Comparison of ENCODE assay signal across 18 cellular contexts in genomic region chr9:116232425-116233159, GRCh38.
A peak's percentile ranks its signal among the peaks of the same experiment; 100 is the strongest.
DNase-seq lines count a peak whose midpoint lies in the region; ATAC-seq and TF ChIP-seq lines count a peak whose summit lies in the region.
"Had no signal": no experiment of that assay in that cellular context is flagged by ENCODE, and none has a peak within 500 bp of the region (broad histone marks: within the 10 kb centered on the region; RNA-seq: fewer than 3 reads in every experiment).

No MANE protein-coding gene starts in this region.

- no peak overlapping the region for H3K9ac ChIP-seq in mammary epithelial cell (ENCODE audit: insufficient read depth, low read length)

- H3K4me3 ChIP-seq in mammary epithelial cell (replicated peaks in 1 of 3; ENCODE audit: insufficient read depth in 1 of 3, low read depth in 2 of 3, low read length in 3 of 3) (no peak overlapping the region), mesodermal cell (ENCODE audit: extremely low read depth, insufficient read depth, low read length, poor library complexity, severe bottlenecking) (no peak overlapping the region), upper lobe of left lung (no peak overlapping the region)
- no peak overlapping the region for H3K4me3 ChIP-seq in CD8-positive, alpha-beta T cell (ENCODE audit: low read depth, low read length)
- H3K4me3 ChIP-seq: ascending aorta, GM23338, right lobe of liver had no signal

- CTCF ChIA-PET in mammary epithelial cell (lab: Charles Lee; ENCODE audit: low non-redundant PET) = no interaction called here
- CTCF ChIA-PET in CD8-positive, alpha-beta T cell (lab: Charles Lee) = no interaction called here

- H3K9me3 ChIP-seq in mammary epithelial cell (replicated peaks; ENCODE audit: insufficient read depth, low read length) (no peaks in the 10 kb centered on the region), mesodermal cell (ENCODE audit: control insufficient read depth, low read length) (no peaks in the 10 kb centered on the region), upper lobe of left lung (no peaks in the 10 kb centered on the region)
- H3K9me3 ChIP-seq in CD8-positive, alpha-beta T cell (ENCODE audit: low read length) = no peaks in the 10 kb centered on the region
- H3K9me3 ChIP-seq: ascending aorta, right lobe of liver had no signal

- no peaks in the 10 kb centered on the region for H3K9me3 Mint-ChIP-seq in CD8-positive, alpha-beta T cell
- H3K9me3 Mint-ChIP-seq: activated CD4-positive, alpha-beta T cell treated with anti-CD3 and anti-CD28 coated beads, Interleukin-2, amount 10 ng/mL, durations not matched to agents 7 days and 5 days; GM23338 had no signal

- no peak overlapping the region for H2AFZ ChIP-seq in mammary epithelial cell (ENCODE audit: low read depth, low read length)
- H2AFZ ChIP-seq: GM23338 had no signal

- H3K36me3 ChIP-seq in mammary epithelial cell (ENCODE audit: insufficient read depth, low read length) (no peaks in the 10 kb centered on the region), mesodermal cell (ENCODE audit: control insufficient read depth, insufficient read depth, low read length) (peaks cover 77% of the 10 kb centered on the region), upper lobe of left lung (no peaks in the 10 kb centered on the region)
- H3K36me3 ChIP-seq in CD8-positive, alpha-beta T cell (ENCODE audit: insufficient read depth, low read length) = no peaks in the 10 kb centered on the region
- H3K36me3 ChIP-seq: right lobe of liver had no signal

- ATAC-seq in CD8-positive, alpha-beta T cell = no peak
- no peak for ATAC-seq in upper lobe of left lung (ENCODE audit: low FRiP score in 2 of 2)
- ATAC-seq: GM23338; left colon; naive thymus-derived CD8-positive, alpha-beta T cell; right lobe of liver had no signal

- H4K20me1 ChIP-seq in mammary epithelial cell (ENCODE audit: insufficient read depth, low read length) = no peaks in the 10 kb centered on the region

- TF ChIP-seq POLR2A in upper lobe of left lung (IDR thresholded peaks at IDR 0.05) = no peak

- intact Hi-C loops in mammary epithelial cell (cut with micrococcal nuclease) = no loop called here
- intact Hi-C loops in CD8-positive, alpha-beta T cell (cut with DNase I, micrococcal nuclease) = no loop called here

- in situ Hi-C loops in mammary epithelial cell (cut with MboI; ENCODE audit: low sequenced_read_pairs in 2 of 2) = no loop called here

- TF ChIP-seq CTCF in mammary epithelial cell (conservative IDR thresholded peaks at IDR 0.05 in 1 of 2, IDR thresholded peaks at IDR 0.05 in 1 of 2; ENCODE audit: extremely low read depth in 1 of 2, insufficient read depth in 1 of 2, low read depth in 1 of 2, low read length in 2 of 2) (no peak), upper lobe of left lung (IDR thresholded peaks at IDR 0.05) (no peak)
- TF ChIP-seq CTCF in CD8-positive, alpha-beta T cell (IDR thresholded peaks at IDR 0.05) = no peak

- TF ChIP-seq EP300 in upper lobe of left lung (IDR thresholded peaks at IDR 0.05) = no peak

- H3K27me3 ChIP-seq in mammary epithelial cell (ENCODE audit: insufficient read depth, low read length) (no peaks in the 10 kb centered on the region), upper lobe of left lung (no peaks in the 10 kb centered on the region)
- H3K27me3 ChIP-seq in CD8-positive, alpha-beta T cell (ENCODE audit: insufficient read depth, low read length) = no peaks in the 10 kb centered on the region
- H3K27me3 ChIP-seq: ascending aorta, right lobe of liver had no signal

- dilution Hi-C loops in mammary epithelial cell (cut with HindIII; ENCODE audit: low sequenced_read_pairs) = no loop called here

- no TSS peak for BruUV-seq in mammary epithelial cell (replicated peaks; lab: Mats Ljungman, UMichigan)

- no peak overlapping the region for H3K4me3 Mint-ChIP-seq in CD8-positive, alpha-beta T cell
- H3K4me3 Mint-ChIP-seq: activated CD4-positive, alpha-beta T cell treated with anti-CD3 and anti-CD28 coated beads, Interleukin-2, amount 10 ng/mL, durations not matched to agents 7 days and 5 days; activated T-helper 1 cell treated with anti-CD3 and anti-CD28 coated beads, Interleukin-12 subunit alpha, Interleukin-12 subunit beta, Interleukin-2, Interleukin-4 antibody, amounts not matched to agents 30 ng/mL and 10 ng/mL and 1 ng/mL, durations not matched to agents 14 hours and 24 hours and 36 hours; CD4-positive, alpha-beta T cell; GM23338; naive thymus-derived CD8-positive, alpha-beta T cell had no signal

- no peak overlapping the region for H3K4me2 ChIP-seq in mammary epithelial cell (ENCODE audit: insufficient read depth, low read depth, low read length)
- H3K4me2 ChIP-seq: GM23338 had no signal

- no peaks in the 10 kb centered on the region for H3K4me1 Mint-ChIP-seq in CD8-positive, alpha-beta T cell (ENCODE audit: low read depth)
- H3K4me1 Mint-ChIP-seq: activated CD4-positive, alpha-beta T cell treated with anti-CD3 and anti-CD28 coated beads, Interleukin-2, amount 10 ng/mL, durations not matched to agents 7 days and 5 days; GM23338; naive thymus-derived CD8-positive, alpha-beta T cell had no signal

- no peaks in the 10 kb centered on the region for H3K36me3 Mint-ChIP-seq in CD8-positive, alpha-beta T cell

- DNase-seq in ELR (ENCODE audit: low read depth) = peak; percentile 72
- DNase-seq in NCI-H460 (ENCODE audit: extremely low read depth, low read depth) = peak; percentile 96
- DNase-seq in mammary epithelial cell = peak; percentile 73
- no peak for DNase-seq in NK-92 (lab: John Stamatoyannopoulos, UW; ENCODE audit: unreplicated experiment)
- DNase-seq in CD8-positive, alpha-beta T cell = no peak
- no peak for DNase-seq in upper lobe of left lung
- DNase-seq: activated CD4-positive, alpha-beta T cell treated with anti-CD3 and anti-CD28 coated beads, Interleukin-2, amount 10 ng/mL, durations not matched to agents 7 days and 5 days; CD4-positive, alpha-beta T cell; effector CD8-positive, alpha-beta T cell; left colon; naive thymus-derived CD8-positive, alpha-beta T cell; right lobe of liver; stimulated activated naive CD4-positive, alpha-beta T cell treated with Interleukin-2 at 50 U/mL for 16 hours; T-helper 2 cell had no signal

- no peak overlapping the region for H3K27ac Mint-ChIP-seq in CD8-positive, alpha-beta T cell
- H3K27ac Mint-ChIP-seq: activated CD4-positive, alpha-beta T cell treated with anti-CD3 and anti-CD28 coated beads, Interleukin-2, amount 10 ng/mL, durations not matched to agents 7 days and 5 days; activated T-helper 1 cell treated with anti-CD3 and anti-CD28 coated beads, Interleukin-12 subunit alpha, Interleukin-12 subunit beta, Interleukin-2, Interleukin-4 antibody, amounts not matched to agents 30 ng/mL and 10 ng/mL and 1 ng/mL, durations not matched to agents 14 hours and 24 hours and 36 hours; CD4-positive, alpha-beta T cell; GM23338; naive thymus-derived CD8-positive, alpha-beta T cell had no signal

- WGBS in mammary epithelial cell (ENCODE audit: low coverage, missing lambda C conversion rate) = 4% methylated on average over 5 of the region's 5 CpGs
- 95 to 100% methylated on average over 4 to 5 of the region's 5 CpGs for WGBS in mesodermal cell (ENCODE audit: insufficient coverage in 2 of 2), 2 experiments
- WGBS in upper lobe of left lung, 2 donors = 70 to 76% methylated on average over 5 of the region's 5 CpGs

- no peaks in the 10 kb centered on the region for H3K79me2 ChIP-seq in mammary epithelial cell (ENCODE audit: insufficient read depth, low read length)

- POLR2A ChIA-PET in CD8-positive, alpha-beta T cell (lab: Charles Lee) = no interaction called here

- no peaks in the 10 kb centered on the region for H3K27me3 Mint-ChIP-seq in CD8-positive, alpha-beta T cell (ENCODE audit: low read depth)
- H3K27me3 Mint-ChIP-seq: activated CD4-positive, alpha-beta T cell treated with anti-CD3 and anti-CD28 coated beads, Interleukin-2, amount 10 ng/mL, durations not matched to agents 7 days and 5 days; CD4-positive, alpha-beta T cell had no signal

- no peak overlapping the region for H3K27ac ChIP-seq in mammary epithelial cell (ENCODE audit: insufficient read depth, low read depth, low read length)
- peak overlapping the region; percentile 89 for H3K27ac ChIP-seq in mesodermal cell (ENCODE audit: low read depth, low read length, severe bottlenecking)
- H3K27ac ChIP-seq in CD8-positive, alpha-beta T cell (ENCODE audit: low read depth, low read length) = no peak overlapping the region
- H3K27ac ChIP-seq in upper lobe of left lung = no peak overlapping the region
- H3K27ac ChIP-seq: ascending aorta, right lobe of liver had no signal

- H3K4me1 ChIP-seq in mammary epithelial cell (ENCODE audit: insufficient read depth, low read length) (no peaks in the 10 kb centered on the region), mesodermal cell (ENCODE audit: control insufficient read depth, insufficient read depth, low read length, poor library complexity, severe bottlenecking) (peaks cover 41% of the 10 kb centered on the region), upper lobe of left lung (no peaks in the 10 kb centered on the region)
- H3K4me1 ChIP-seq in CD8-positive, alpha-beta T cell (ENCODE audit: insufficient read depth, low read length) = no peaks in the 10 kb centered on the region
- H3K4me1 ChIP-seq: ascending aorta, right lobe of liver had no signal

Comparison
In these comparisons a context has a peak if more than half of its experiments do, and no peak if none do; other contexts are left out.
1. DNase-seq: peak in ELR (single experiment), NCI-H460 (single experiment) and mammary epithelial cell (single experiment); none in NK-92 (single experiment), CD8-positive, alpha-beta T cell (0 of 7) and upper lobe of left lung (0 of 2).